Comparison of ENCODE assay signal across 8 cellular contexts in genomic region chr17:75153854-75154194, GRCh38.
DNase-seq lines count a peak whose midpoint lies in the region; ATAC-seq lines count a peak whose summit lies in the region.

No MANE protein-coding gene starts in this region.

- DNase-seq in activated effector memory CD4-positive, alpha-beta T cell treated with anti-CD3 and anti-CD28 coated beads, Interleukin-2, amount 50 U/mL, for 16 hours: peak; percentile 73
- no peak for DNase-seq in activated effector memory CD4-positive, alpha-beta T cell treated with Interleukin-2 at 50 U/mL for 16 hours
- peak; percentile 17 for DNase-seq in SW480 (ENCODE audit: low spot score)
- DNase-seq in epithelial cell of prostate (ENCODE audit: low read depth, low spot score): no peak
- DNase-seq in AML-193 (lab: John Stamatoyannopoulos, UW): no peak

- peaks cover 17% of the 10 kb centered on the region for H3K36me3 ChIP-seq in neuron (ENCODE audit: insufficient read depth, low read length)

- H3K9me3 ChIP-seq in neuron (ENCODE audit: low read length): no peaks in the 10 kb centered on the region

- H3K27ac ChIP-seq in epithelial cell of prostate: peak overlapping the region; percentile 63

- H3K4me1 ChIP-seq in neuron (ENCODE audit: insufficient read depth, low read length): peaks cover 12% of the 10 kb centered on the region

- ATAC-seq in HG02973 (IDR thresholded peaks at IDR 0.05; ENCODE audit: unreplicated experiment) (peak; percentile 11), GM19395 (IDR thresholded peaks at IDR 0.05; ENCODE audit: unreplicated experiment) (no peak)

- H3K4me3 ChIP-seq in neuron (ENCODE audit: low read length): peak overlapping the region; percentile 91

- no peak overlapping the region for H2AFZ ChIP-seq in neuron (ENCODE audit: low read depth, low read length)

- no peaks in the 10 kb centered on the region for H3K27me3 ChIP-seq in neuron (ENCODE audit: insufficient read depth, low read length)

Comparison
In these comparisons a context has a peak if more than half of its experiments do, and no peak if none do; other contexts are left out.
1. DNase-seq: peak in activated effector memory CD4-positive, alpha-beta T cell treated with anti-CD3 and anti-CD28 coated beads, Interleukin-2, amount 50 U/mL, for 16 hours (single experiment) and SW480 (single experiment); none in activated effector memory CD4-positive, alpha-beta T cell treated with Interleukin-2 at 50 U/mL for 16 hours (single experiment), epithelial cell of prostate (single experiment) and AML-193 (0 of 2).